17 cellular contexts compared by ENCODE assay signal in genomic region chr4:54781771-54782170, GRCh38.
DNase-seq lines count a peak whose midpoint lies in the region; ATAC-seq and TF ChIP-seq lines count a peak whose summit lies in the region.
"Had no signal": no experiment of that assay in that cellular context is flagged by ENCODE, and none has a peak within 500 bp of the region (broad histone marks: within the 10 kb centered on the region; RNA-seq: fewer than 3 reads in every experiment).

No MANE protein-coding gene starts in this region.

- no peaks in the 10 kb centered on the region for H4K20me1 ChIP-seq in fibroblast of lung (ENCODE audit: control insufficient read depth, extremely low read depth, insufficient read depth, low read length)

- no peak overlapping the region for H3K27ac ChIP-seq in fibroblast of lung (ENCODE audit: insufficient read depth, low read length)
- H3K27ac ChIP-seq in effector memory CD4-positive, alpha-beta T cell (ENCODE audit: insufficient read depth, low read length, poor library complexity, severe bottlenecking): no peak overlapping the region
- H3K27ac ChIP-seq: suprapubic skin had no signal

- no peaks in the 10 kb centered on the region for H3K36me3 Mint-ChIP-seq in nephron (ENCODE audit: low read depth)
- H3K36me3 Mint-ChIP-seq: CD8-positive, alpha-beta memory T cell; naive thymus-derived CD4-positive, alpha-beta T cell had no signal

- no peaks in the 10 kb centered on the region for H3K27me3 Mint-ChIP-seq in nephron (ENCODE audit: low read depth)
- H3K27me3 Mint-ChIP-seq: CD8-positive, alpha-beta memory T cell; naive thymus-derived CD4-positive, alpha-beta T cell had no signal

- H3K4me1 Mint-ChIP-seq in nephron: peaks cover 47% of the 10 kb centered on the region

- no peaks in the 10 kb centered on the region for H3K36me3 ChIP-seq in fibroblast of lung (ENCODE audit: control insufficient read depth, insufficient read depth, low read length)
- H3K36me3 ChIP-seq in effector memory CD4-positive, alpha-beta T cell (ENCODE audit: control insufficient read depth, insufficient read depth, low read length): no peaks in the 10 kb centered on the region
- H3K36me3 ChIP-seq: suprapubic skin had no signal

- peak overlapping the region in 2 of 3 experiments; percentile 44 to 80 for H3K27ac Mint-ChIP-seq in nephron
- H3K27ac Mint-ChIP-seq: CD8-positive, alpha-beta memory T cell; naive thymus-derived CD4-positive, alpha-beta T cell had no signal

- TF ChIP-seq CTCF in fibroblast of lung (conservative IDR thresholded peaks at IDR 0.05 in 1 of 2, IDR thresholded peaks at IDR 0.05 in 1 of 2; ENCODE audit: low read depth in 1 of 2, low read length in 2 of 2) (no peak), nephron (IDR thresholded peaks at IDR 0.05; ENCODE audit: unreplicated experiment in 3 of 3) (no peak)

- ATAC-seq in Right ventricle myocardium inferior (peak; percentile 68), GM21717 (IDR thresholded peaks at IDR 0.05; ENCODE audit: unreplicated experiment) (no peak)
- ATAC-seq: naive thymus-derived CD4-positive, alpha-beta T cell; Panc1 had no signal

- H3K9me3 Mint-ChIP-seq in nephron: no peaks in the 10 kb centered on the region

- H3K4me2 ChIP-seq in fibroblast of lung (ENCODE audit: extremely low read depth, insufficient read depth, low read length): no peak overlapping the region

- peak overlapping the region; percentile 10 for H2AFZ ChIP-seq in fibroblast of lung (ENCODE audit: low read length)

- peaks cover 10% of the 10 kb centered on the region for H3K4me1 ChIP-seq in fibroblast of lung (ENCODE audit: control insufficient read depth, extremely low read depth, insufficient read depth, low read length)
- H3K4me1 ChIP-seq in effector memory CD4-positive, alpha-beta T cell (ENCODE audit: control insufficient read depth, insufficient read depth, low read length, poor library complexity, severe bottlenecking): no peaks in the 10 kb centered on the region

- H3K79me2 ChIP-seq in fibroblast of lung (ENCODE audit: control insufficient read depth, insufficient read depth, low read length): no peaks in the 10 kb centered on the region

- DNase-seq in Right ventricle myocardium inferior (ENCODE audit: missing footprints): no peak
- DNase-seq in cardiac septum (ENCODE audit: low spot score): no peak
- peak in 1 of 2 donors; percentile 2 for DNase-seq in fibroblast of lung (ENCODE audit: low read depth in 2 of 2)
- no peak for DNase-seq in NCI-H1694 treated with DMSO at 0.1 percent for 48 hours (lab: John Stamatoyannopoulos, UW)
- no peak for DNase-seq in RPMI8226
- DNase-seq in effector memory CD4-positive, alpha-beta T cell: no peak
- DNase-seq: activated CD4-positive, CD25-positive, alpha-beta regulatory T cell; activated gamma-delta T cell; CD8-positive, alpha-beta memory T cell; HCEC 1CT; naive thymus-derived CD4-positive, alpha-beta T cell; NCI-H2081 treated with DMSO at 0.1 percent for 48 hours; NCI-H526 treated with DMSO at 0.1 percent for 48 hours had no signal

- H3K4me3 ChIP-seq in fibroblast of lung (replicated peaks in 1 of 4; ENCODE audit: control extremely low read depth in 1 of 4, insufficient read depth in 1 of 4, low read depth in 3 of 4, low read length in 4 of 4): no peak overlapping the region
- no peak overlapping the region for H3K4me3 ChIP-seq in effector memory CD4-positive, alpha-beta T cell (ENCODE audit: insufficient read depth, low read depth, low read length, poor library complexity, severe bottlenecking)
- H3K4me3 ChIP-seq: suprapubic skin had no signal

- no peaks in the 10 kb centered on the region for H3K27me3 ChIP-seq in fibroblast of lung (ENCODE audit: control insufficient read depth, insufficient read depth, low read length)
- no peaks in the 10 kb centered on the region for H3K27me3 ChIP-seq in effector memory CD4-positive, alpha-beta T cell (replicated peaks; ENCODE audit: control insufficient read depth, insufficient read depth, low read length, poor library complexity, severe bottlenecking)
- H3K27me3 ChIP-seq: suprapubic skin had no signal

- H3K4me3 Mint-ChIP-seq in nephron: no peak overlapping the region
- H3K4me3 Mint-ChIP-seq: CD8-positive, alpha-beta memory T cell; naive thymus-derived CD4-positive, alpha-beta T cell had no signal

- intact Hi-C loops in Right ventricle myocardium inferior (cut with DNase I): loop anchor here (10.0 kb wide), 1 partner anchor 163 kb away; no protein-coding TSS in a partner anchor
- intact Hi-C loops in cardiac septum (cut with DNase I): loop anchor here (5.0 kb wide), 1 partner anchor 146 kb away; no protein-coding TSS in a partner anchor

- no peaks in the 10 kb centered on the region for H3K9me3 ChIP-seq in fibroblast of lung (ENCODE audit: control insufficient read depth, insufficient read depth, low read depth, low read length)
- H3K9me3 ChIP-seq in effector memory CD4-positive, alpha-beta T cell (ENCODE audit: control insufficient read depth, low read length): no peaks in the 10 kb centered on the region
- H3K9me3 ChIP-seq: suprapubic skin had no signal

- H3K9ac ChIP-seq in fibroblast of lung (ENCODE audit: insufficient read depth, low read length): no peak overlapping the region
